ENCODE assay signal across 1 cellular context in the genomic region with DNA sequence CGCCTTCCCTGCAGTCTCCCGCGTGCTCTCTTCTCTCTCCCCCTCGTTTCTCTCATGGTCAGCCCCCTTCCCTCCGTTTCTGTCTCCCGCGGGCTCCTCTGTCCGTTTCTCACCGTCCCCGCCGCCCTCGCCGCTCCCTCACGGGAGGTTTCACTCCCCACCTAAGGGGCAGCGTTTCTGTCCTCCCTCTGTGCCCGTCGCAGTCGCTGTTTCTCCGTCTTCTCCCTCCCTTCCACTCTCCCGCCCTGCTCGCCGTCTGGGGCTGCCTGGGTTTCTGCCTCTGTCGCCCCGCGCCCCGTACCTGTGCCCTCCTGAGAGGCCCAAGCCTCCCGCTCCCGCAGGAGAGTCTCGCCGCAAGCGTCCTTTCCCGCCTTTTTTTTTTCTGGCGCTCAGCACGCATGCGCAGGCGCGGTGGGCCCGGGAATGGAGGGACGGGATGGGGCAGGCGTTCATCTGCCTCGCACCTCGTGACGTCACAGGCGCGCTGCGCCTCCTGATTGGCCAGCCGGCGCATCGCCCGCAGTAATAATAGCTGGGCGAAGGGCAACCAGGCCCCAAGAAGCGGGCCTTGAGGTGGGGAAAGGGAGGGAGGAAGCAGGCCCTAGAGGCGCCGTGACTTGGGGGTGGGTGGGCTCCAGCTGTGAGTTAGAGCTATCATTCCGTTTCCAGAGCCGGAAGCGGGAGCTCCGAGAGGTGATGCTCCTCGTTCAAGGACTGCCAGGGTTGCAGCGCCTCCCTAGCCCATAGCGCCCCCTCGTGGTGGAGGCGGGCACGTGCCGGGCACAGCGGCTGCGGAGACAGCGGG.
TF ChIP-seq lines count a peak whose summit lies in the region.

No MANE protein-coding gene starts in this region.

TF ChIP-seq in K562, 482 proteins besides CTCF, POLR2A, EP300 and RAD21 (continued from another document):
- TF ChIP-seq, protein P1, sequence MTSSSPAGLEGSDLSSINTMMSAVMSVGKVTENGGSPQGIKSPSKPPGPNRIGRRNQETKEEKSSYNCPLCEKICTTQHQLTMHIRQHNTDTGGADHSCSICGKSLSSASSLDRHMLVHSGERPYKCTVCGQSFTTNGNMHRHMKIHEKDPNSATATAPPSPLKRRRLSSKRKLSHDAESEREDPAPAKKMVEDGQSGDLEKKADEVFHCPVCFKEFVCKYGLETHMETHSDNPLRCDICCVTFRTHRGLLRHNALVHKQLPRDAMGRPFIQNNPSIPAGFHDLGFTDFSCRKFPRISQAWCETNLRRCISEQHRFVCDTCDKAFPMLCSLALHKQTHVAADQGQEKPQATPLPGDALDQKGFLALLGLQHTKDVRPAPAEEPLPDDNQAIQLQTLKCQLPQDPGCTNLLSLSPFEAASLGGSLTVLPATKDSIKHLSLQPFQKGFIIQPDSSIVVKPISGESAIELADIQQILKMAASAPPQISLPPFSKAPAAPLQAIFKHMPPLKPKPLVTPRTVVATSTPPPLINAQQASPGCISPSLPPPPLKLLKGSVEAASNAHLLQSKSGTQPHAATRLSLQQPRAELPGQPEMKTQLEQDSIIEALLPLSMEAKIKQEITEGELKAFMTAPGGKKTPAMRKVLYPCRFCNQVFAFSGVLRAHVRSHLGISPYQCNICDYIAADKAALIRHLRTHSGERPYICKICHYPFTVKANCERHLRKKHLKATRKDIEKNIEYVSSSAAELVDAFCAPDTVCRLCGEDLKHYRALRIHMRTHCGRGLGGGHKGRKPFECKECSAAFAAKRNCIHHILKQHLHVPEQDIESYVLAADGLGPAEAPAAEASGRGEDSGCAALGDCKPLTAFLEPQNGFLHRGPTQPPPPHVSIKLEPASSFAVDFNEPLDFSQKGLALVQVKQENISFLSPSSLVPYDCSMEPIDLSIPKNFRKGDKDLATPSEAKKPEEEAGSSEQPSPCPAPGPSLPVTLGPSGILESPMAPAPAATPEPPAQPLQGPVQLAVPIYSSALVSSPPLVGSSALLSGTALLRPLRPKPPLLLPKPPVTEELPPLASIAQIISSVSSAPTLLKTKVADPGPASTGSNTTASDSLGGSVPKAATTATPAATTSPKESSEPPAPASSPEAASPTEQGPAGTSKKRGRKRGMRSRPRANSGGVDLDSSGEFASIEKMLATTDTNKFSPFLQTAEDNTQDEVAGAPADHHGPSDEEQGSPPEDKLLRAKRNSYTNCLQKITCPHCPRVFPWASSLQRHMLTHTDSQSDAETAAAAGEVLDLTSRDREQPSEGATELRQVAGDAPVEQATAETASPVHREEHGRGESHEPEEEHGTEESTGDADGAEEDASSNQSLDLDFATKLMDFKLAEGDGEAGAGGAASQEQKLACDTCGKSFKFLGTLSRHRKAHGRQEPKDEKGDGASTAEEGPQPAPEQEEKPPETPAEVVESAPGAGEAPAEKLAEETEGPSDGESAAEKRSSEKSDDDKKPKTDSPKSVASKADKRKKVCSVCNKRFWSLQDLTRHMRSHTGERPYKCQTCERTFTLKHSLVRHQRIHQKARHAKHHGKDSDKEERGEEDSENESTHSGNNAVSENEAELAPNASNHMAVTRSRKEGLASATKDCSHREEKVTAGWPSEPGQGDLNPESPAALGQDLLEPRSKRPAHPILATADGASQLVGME (CRISPR knock-in tag; IDR thresholded peaks at IDR 0.05): 0 out of 2 replicates have a peak, but pooled peaks have one; percentile 22
- TF ChIP-seq ZNF551 (CRISPR knock-in tag; IDR thresholded peaks at IDR 0.05) (no peak), CBFA2T2 (conservative IDR thresholded peaks at IDR 0.05) (no peak), SNIP1 (IDR thresholded peaks at IDR 0.05; ENCODE audit: low read depth) (peak; percentile 87), PRMT5 (CRISPR knock-in tag; IDR thresholded peaks at IDR 0.05) (peak; percentile 95), XRCC5 (IDR thresholded peaks at IDR 0.05; ENCODE audit: low read depth, low read length) (0 out of 2 replicates have a peak, but pooled peaks have one; percentile 21), SMC3 (conservative IDR thresholded peaks at IDR 0.05; ENCODE audit: insufficient read depth, low read depth, low read length) (peak; percentile 79), IRF1 (CRISPR knock-in tag; IDR thresholded peaks at IDR 0.05; ENCODE audit: borderline replicate concordance) (peak; percentile 99), TFE3 (CRISPR knock-in tag; IDR thresholded peaks at IDR 0.05) (peak; percentile 37; the same call in 1 of the 2 replicates), ZC3H4 (CRISPR knock-in tag; IDR thresholded peaks at IDR 0.05; ENCODE audit: borderline replicate concordance) (no peak), ETS1 (conservative IDR thresholded peaks at IDR 0.05; ENCODE audit: control insufficient read depth, low read depth, low read length) (no peak), CEBPG (CRISPR knock-in tag; IDR thresholded peaks at IDR 0.05) (peak; percentile 83), CEBPG (tag; conservative IDR thresholded peaks at IDR 0.05 in 1 of 2, IDR thresholded peaks at IDR 0.05 in 1 of 2) (no peak), E2F3 (CRISPR knock-in tag; IDR thresholded peaks at IDR 0.05) (peak; percentile 98), HMGN3 (IDR thresholded peaks at IDR 0.05; ENCODE audit: borderline replicate concordance, extremely low read depth, insufficient read length, low read depth, low read length) (peak; percentile 65), ZBTB33 (CRISPR knock-in tag; IDR thresholded peaks at IDR 0.05) (peak; percentile 99), LCOR (CRISPR knock-in tag; IDR thresholded peaks at IDR 0.05) (peak; percentile 99), DNMT1 (IDR thresholded peaks at IDR 0.05) (no peak), GABPB1 (CRISPR knock-in tag; IDR thresholded peaks at IDR 0.05) (peak; percentile 93)
- TF ChIP-seq, protein P2, sequence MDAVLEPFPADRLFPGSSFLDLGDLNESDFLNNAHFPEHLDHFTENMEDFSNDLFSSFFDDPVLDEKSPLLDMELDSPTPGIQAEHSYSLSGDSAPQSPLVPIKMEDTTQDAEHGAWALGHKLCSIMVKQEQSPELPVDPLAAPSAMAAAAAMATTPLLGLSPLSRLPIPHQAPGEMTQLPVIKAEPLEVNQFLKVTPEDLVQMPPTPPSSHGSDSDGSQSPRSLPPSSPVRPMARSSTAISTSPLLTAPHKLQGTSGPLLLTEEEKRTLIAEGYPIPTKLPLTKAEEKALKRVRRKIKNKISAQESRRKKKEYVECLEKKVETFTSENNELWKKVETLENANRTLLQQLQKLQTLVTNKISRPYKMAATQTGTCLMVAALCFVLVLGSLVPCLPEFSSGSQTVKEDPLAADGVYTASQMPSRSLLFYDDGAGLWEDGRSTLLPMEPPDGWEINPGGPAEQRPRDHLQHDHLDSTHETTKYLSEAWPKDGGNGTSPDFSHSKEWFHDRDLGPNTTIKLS (IDR thresholded peaks at IDR 0.05; ENCODE audit: borderline replicate concordance, low read depth): peak; percentile 88
- TF ChIP-seq, protein P3, sequence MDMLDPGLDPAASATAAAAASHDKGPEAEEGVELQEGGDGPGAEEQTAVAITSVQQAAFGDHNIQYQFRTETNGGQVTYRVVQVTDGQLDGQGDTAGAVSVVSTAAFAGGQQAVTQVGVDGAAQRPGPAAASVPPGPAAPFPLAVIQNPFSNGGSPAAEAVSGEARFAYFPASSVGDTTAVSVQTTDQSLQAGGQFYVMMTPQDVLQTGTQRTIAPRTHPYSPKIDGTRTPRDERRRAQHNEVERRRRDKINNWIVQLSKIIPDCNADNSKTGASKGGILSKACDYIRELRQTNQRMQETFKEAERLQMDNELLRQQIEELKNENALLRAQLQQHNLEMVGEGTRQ (CRISPR knock-in tag; IDR thresholded peaks at IDR 0.05): peak; percentile 76
